ENCODE assay signal across 21 cellular contexts in genomic region chr22:43079742-43080141, GRCh38. TPM values are rescaled to one million over a fixed set of nuclear protein-coding genes. Genes with fewer than 3 reads are reported as not detected.
DNase-seq lines count a peak whose midpoint lies in the region; ATAC-seq, FAIRE-seq and TF ChIP-seq lines count a peak whose summit lies in the region.
"Had no signal": no experiment of that assay in that cellular context is flagged by ENCODE, and none has a peak within 500 bp of the region (broad histone marks: within the 10 kb centered on the region; RNA-seq: fewer than 3 reads in every experiment).

No MANE protein-coding gene starts in this region.

- H3K9me3 Mint-ChIP-seq in effector memory CD8-positive, alpha-beta T cell: no peaks in the 10 kb centered on the region
- H3K9me3 Mint-ChIP-seq in neural crest cell (no peaks in the 10 kb centered on the region), MCF 10A (ENCODE audit: unreplicated experiment) (no peaks in the 10 kb centered on the region)
- H3K9me3 Mint-ChIP-seq: CD14-positive monocyte; CD4-positive, alpha-beta memory T cell; IgD-negative memory B cell had no signal

- intact Hi-C loops in HepG2 (cut with micrococcal nuclease; ENCODE audit: unreplicated experiment) (no loop called here), right lobe of liver (cut with DNase I) (no loop called here), MCF 10A (cut with micrococcal nuclease) (no loop called here)

- ATAC-seq in HepG2 (no peak), right lobe of liver (no peak)
- no peak for ATAC-seq in effector memory CD8-positive, alpha-beta T cell (replicated peaks)

- H3K27me3 Mint-ChIP-seq in effector memory CD8-positive, alpha-beta T cell: no peaks in the 10 kb centered on the region
- no peaks in the 10 kb centered on the region for H3K27me3 Mint-ChIP-seq in neural crest cell (ENCODE audit: low read depth)
- no peaks in the 10 kb centered on the region for H3K27me3 Mint-ChIP-seq in MCF 10A (ENCODE audit: insufficient read depth, unreplicated experiment)
- H3K27me3 Mint-ChIP-seq: CD4-positive, alpha-beta memory T cell; IgD-negative memory B cell had no signal

- DNase-seq in HepG2 (ENCODE audit: low spot score): no peak
- no peak for DNase-seq in right lobe of liver
- no peak for DNase-seq in effector memory CD8-positive, alpha-beta T cell
- no peak for DNase-seq in neural crest cell (ENCODE audit: low read depth, low spot score)
- no peak for DNase-seq in MCF 10A (ENCODE audit: unreplicated experiment)
- DNase-seq in SJCRH30: no peak
- no peak for DNase-seq in activated naive CD4-positive, alpha-beta T cell (lab: John Stamatoyannopoulos, UW)
- DNase-seq: 8988T; CD4-positive, alpha-beta memory T cell; DMS153; DMS79; GDM1; GOT3 had no signal

- TF ChIP-seq POLR2A in HepG2 (IDR thresholded peaks at IDR 0.05; ENCODE audit: insufficient read depth in 1 of 2, low read depth in 2 of 2, low read length in 2 of 2) (no peak), right lobe of liver (IDR thresholded peaks at IDR 0.05) (no peak)

- TF ChIP-seq CTCF in HepG2 (CRISPR knock-in tag; IDR thresholded peaks at IDR 0.05): no peak
- TF ChIP-seq CTCF in right lobe of liver (IDR thresholded peaks at IDR 0.05): no peak
- TF ChIP-seq CTCF in neural crest cell (conservative IDR thresholded peaks at IDR 0.05): no peak
- TF ChIP-seq CTCF in MCF 10A (IDR thresholded peaks at IDR 0.05; ENCODE audit: unreplicated experiment): no peak

- POLR2A ChIA-PET in HepG2 (lab: Yijun Ruan, JAX): no interaction called here
- POLR2A ChIA-PET in MCF 10A (lab: Yijun Ruan, JAX): interaction anchor here (1.7 to 2.7 kb wide), 2 partner anchors 9 to 64 kb away, joined by 5 to 21 read pairs; partner anchors contain the start of gene PACSIN2

- H3K4me1 ChIP-seq in HepG2 (ENCODE audit: insufficient read depth, low read length) (peaks cover 44% of the 10 kb centered on the region), right lobe of liver (no peaks in the 10 kb centered on the region), SJCRH30 (no peaks in the 10 kb centered on the region)
- H3K4me1 ChIP-seq: BLaER1 had no signal

- H3K27ac Mint-ChIP-seq in effector memory CD8-positive, alpha-beta T cell: peak overlapping the region; percentile 46 to 59
- H3K27ac Mint-ChIP-seq in neural crest cell (ENCODE audit: unreplicated experiment) (peak overlapping the region; percentile 39), MCF 10A (ENCODE audit: low read depth, unreplicated experiment) (no peak overlapping the region)
- H3K27ac Mint-ChIP-seq: CD14-positive monocyte, IgD-negative memory B cell had no signal

- no peak for FAIRE-seq in HepG2 (lab: Jason Lieb, UNC)
- FAIRE-seq: GM12892, GM18507, HTR-8/SVneo had no signal

- CTCF ChIA-PET in HepG2 (lab: Yijun Ruan, JAX; ENCODE audit: low intra/inter-chr PET ratio, low total read pairs): no interaction called here
- CTCF ChIA-PET in MCF 10A (lab: Yijun Ruan, JAX): no interaction called here

- no peaks in the 10 kb centered on the region for H3K79me2 ChIP-seq in HepG2 (ENCODE audit: insufficient read depth, low read length)

- H3K4me3 ChIP-seq in HepG2 (replicated peaks in 1 of 3; ENCODE audit: insufficient read depth in 1 of 3, low read depth in 2 of 3, low read length in 3 of 3) (no peak overlapping the region), right lobe of liver (no peak overlapping the region), SJCRH30 (no peak overlapping the region)
- H3K4me3 ChIP-seq: BLaER1 had no signal

- TF ChIP-seq EP300 in HepG2 (IDR thresholded peaks at IDR 0.05; ENCODE audit: low read depth in 2 of 2, low read length in 2 of 2) (no peak), HepG2 (CRISPR knock-in tag; IDR thresholded peaks at IDR 0.05; ENCODE audit: borderline replicate concordance) (no peak)

- peaks cover 12 to 19% of the 10 kb centered on the region in 2 donors for H3K4me1 Mint-ChIP-seq in effector memory CD8-positive, alpha-beta T cell (ENCODE audit: low read depth in 2 of 2)
- H3K4me1 Mint-ChIP-seq in neural crest cell (no peaks in the 10 kb centered on the region), MCF 10A (ENCODE audit: insufficient read depth, unreplicated experiment) (peaks cover 7% of the 10 kb centered on the region)
- H3K4me1 Mint-ChIP-seq: CD4-positive, alpha-beta memory T cell had no signal

- in situ Hi-C loops in HepG2 (cut with HindIII; ENCODE audit: extremely low pct_ligation_motif_present, low pct_unique_long_range_greater_than_20kb): no loop called here

- H3K36me3 Mint-ChIP-seq in effector memory CD8-positive, alpha-beta T cell (ENCODE audit: insufficient read depth): peaks cover 10% of the 10 kb centered on the region
- H3K36me3 Mint-ChIP-seq in neural crest cell (ENCODE audit: low read depth) (no peaks in the 10 kb centered on the region), MCF 10A (ENCODE audit: insufficient read depth, unreplicated experiment) (peaks cover 4% of the 10 kb centered on the region)

- 46% methylated on average over 14 of the region's 14 CpGs for WGBS in HepG2 (ENCODE audit: low lambda C conversion rate)
- WGBS in right lobe of liver (ENCODE audit: insufficient coverage, low coverage, low lambda C conversion rate, missing lambda C conversion rate): 82% methylated on average over 8 of the region's 14 CpGs

- H2AFZ ChIP-seq in HepG2 (ENCODE audit: low read length): no peak overlapping the region

- H3K36me3 ChIP-seq in HepG2 (replicated peaks in 1 of 2; ENCODE audit: control insufficient read depth in 1 of 2, insufficient read depth in 2 of 2, low read length in 2 of 2) (no peaks in the 10 kb centered on the region), right lobe of liver (no peaks in the 10 kb centered on the region), SJCRH30 (no peaks in the 10 kb centered on the region)

- H4K20me1 ChIP-seq in HepG2 (ENCODE audit: insufficient read depth, low read length): no peaks in the 10 kb centered on the region
- H4K20me1 ChIP-seq: BLaER1 had no signal

- TF ChIP-seq RAD21 in HepG2 (CRISPR knock-in tag; IDR thresholded peaks at IDR 0.05): no peak

- H3K27ac ChIP-seq in HepG2 (ENCODE audit: extremely low read length, insufficient read depth, low read length) (no peak overlapping the region), right lobe of liver (no peak overlapping the region), SJCRH30 (no peak overlapping the region)
- H3K27ac ChIP-seq: BLaER1, HL-60 had no signal

- H3K9me3 ChIP-seq in HepG2 (ENCODE audit: low read length) (no peaks in the 10 kb centered on the region), right lobe of liver (no peaks in the 10 kb centered on the region), SJCRH30 (replicated peaks) (no peaks in the 10 kb centered on the region)
- H3K9me3 ChIP-seq: BLaER1 had no signal

- no TSS peak for BruUV-seq in HepG2 (replicated peaks; lab: Mats Ljungman, UMichigan)
- BruUV-seq in MCF 10A (replicated peaks; lab: Mats Ljungman, UMichigan): no TSS peak

- H3K4me3 Mint-ChIP-seq in effector memory CD8-positive, alpha-beta T cell: no peak overlapping the region
- H3K4me3 Mint-ChIP-seq in neural crest cell (no peak overlapping the region), MCF 10A (ENCODE audit: unreplicated experiment) (no peak overlapping the region)
- H3K4me3 Mint-ChIP-seq: CD14-positive monocyte had no signal

- H3K4me2 ChIP-seq in HepG2 (ENCODE audit: low read depth, low read length): no peak overlapping the region
- H3K4me2 ChIP-seq: BLaER1 had no signal

- H3K27me3 ChIP-seq in HepG2 (ENCODE audit: control insufficient read depth in 1 of 2, insufficient read depth in 2 of 2, low read length in 2 of 2) (no peaks in the 10 kb centered on the region), right lobe of liver (no peaks in the 10 kb centered on the region), SJCRH30 (no peaks in the 10 kb centered on the region)
- H3K27me3 ChIP-seq: BLaER1 had no signal

- H3K9ac ChIP-seq in HepG2 (ENCODE audit: insufficient read depth, low read depth, low read length): no peak overlapping the region
- H3K9ac ChIP-seq: BLaER1 had no signal

RNA-seq across cellular contexts. Expression of gene TTLL1, which starts 9.4 kb away (rescaled TPM):
- total RNA-seq in HepG2 (2016; rRNA removed; fragmentation: Illumina TruSeq; extraction: Trizol) (1.6 and 2.0 TPM in 2 replicates), right lobe of liver (1 to 10 TPM in 4 of 6 experiments, under 1 TPM in 2; 0.97 to 2.0 (median 1.3) TPM), neural crest cell (19.1 TPM in 2 replicates), MCF 10A (2022) (3.3 and 3.6 TPM in 2 replicates)
- 0.79 and 1.5 TPM in 2 replicates for total RNA-seq in HepG2 (2016; cell fraction: cytosol; rRNA removed; fragmentation: Illumina TruSeq; extraction: Trizol; ENCODE audit: low read depth)
- total RNA-seq in HepG2 (2016; cell fraction: insoluble cytoplasmic fraction; rRNA removed; fragmentation: Illumina TruSeq; extraction: Trizol): 1.5 and 1.6 TPM in 2 replicates
- total RNA-seq in HepG2 (2016; cell fraction: membrane; rRNA removed; fragmentation: Illumina TruSeq; extraction: Trizol): 1.4 and 1.7 TPM in 2 replicates
- 0.78 and 0.81 TPM in 2 replicates for total RNA-seq in HepG2 (2016; cell fraction: nucleus; rRNA removed; fragmentation: Illumina TruSeq; extraction: Trizol)
- 5.3 and 6.6 TPM in 2 replicates for polyA plus RNA-seq in HepG2 (2011; rRNA removed)
- polyA plus RNA-seq in HepG2 (2011; cell fraction: cytosol; rRNA removed): 5.4 and 5.9 TPM in 2 replicates
- polyA plus RNA-seq in HepG2 (2011; cell fraction: nucleus; rRNA removed): 2.1 and 3.6 TPM in 2 replicates
- 2.3 and 3.4 TPM in 2 replicates for polyA plus RNA-seq in HepG2 (2012)
- 0.96 and 1.6 TPM in 2 replicates for polyA plus RNA-seq in HepG2 (2016; cell fraction: cytosol; fragmentation: Illumina TruSeq; extraction: Trizol; ENCODE audit: low read depth)
- polyA plus RNA-seq in HepG2 (2016; cell fraction: insoluble cytoplasmic fraction; fragmentation: Illumina TruSeq; extraction: Trizol; ENCODE audit: low read depth): 1.8 TPM in 2 replicates
- 1.4 and 2.3 TPM in 2 replicates for polyA plus RNA-seq in HepG2 (2016; cell fraction: membrane; fragmentation: Illumina TruSeq; extraction: Trizol; ENCODE audit: low read depth)
- 1.5 and 1.7 TPM in 2 replicates for polyA plus RNA-seq in HepG2 (2016; cell fraction: nucleus; fragmentation: Illumina TruSeq; extraction: Trizol; ENCODE audit: insufficient read depth, low read depth)
- polyA minus RNA-seq in HepG2 (2011; rRNA and poly(A)+ RNA removed; ENCODE audit: low replicate concordance): 0.98 and 3.3 TPM in 2 replicates
- polyA minus RNA-seq in HepG2 (2011; cell fraction: cytosol; rRNA and poly(A)+ RNA removed): 1.8 and 2.1 TPM in 2 replicates
- 1.1 and 1.2 TPM in 2 replicates for polyA minus RNA-seq in HepG2 (2011; cell fraction: nucleus; rRNA and poly(A)+ RNA removed)
- total RNA-seq in SJCRH30 (2014; rRNA removed; shearing (Covaris generic)): 2.8 and 2.9 TPM in 2 replicates

RNA-seq across cellular contexts. Expression of gene BIK, which starts 30.8 kb away (rescaled TPM):
- total RNA-seq in HepG2 (2016; rRNA removed; fragmentation: Illumina TruSeq; extraction: Trizol) (0.66 and 0.80 TPM in 2 replicates), right lobe of liver (under 1 TPM in 5 of 6 experiments, not detected in 1; 0.22 to 0.42 (median 0.31) TPM), neural crest cell (0.61 and 0.86 TPM in 2 replicates), MCF 10A (2022) (7.3 and 10.0 TPM in 2 replicates)
- total RNA-seq in HepG2 (2016; cell fraction: cytosol; rRNA removed; fragmentation: Illumina TruSeq; extraction: Trizol; ENCODE audit: low read depth): 0.30 and 0.71 TPM in 2 replicates
- total RNA-seq in HepG2 (2016; cell fraction: insoluble cytoplasmic fraction; rRNA removed; fragmentation: Illumina TruSeq; extraction: Trizol): 0.88 and 1.2 TPM in 2 replicates
- total RNA-seq in HepG2 (2016; cell fraction: membrane; rRNA removed; fragmentation: Illumina TruSeq; extraction: Trizol): 0.31 and 0.72 TPM in 2 replicates
- total RNA-seq in HepG2 (2016; cell fraction: nucleus; rRNA removed; fragmentation: Illumina TruSeq; extraction: Trizol): 0.71 TPM in 1 of 2 replicates, not detected in the other
- 0.27 and 0.54 TPM in 2 replicates for polyA plus RNA-seq in HepG2 (2011; rRNA removed)
- polyA plus RNA-seq in HepG2 (2011; cell fraction: cytosol; rRNA removed): 0.69 and 0.76 TPM in 2 replicates
- 0.90 and 1.2 TPM in 2 replicates for polyA plus RNA-seq in HepG2 (2011; cell fraction: nucleus; rRNA removed)
- polyA plus RNA-seq in HepG2 (2012): 0.17 and 0.71 TPM in 2 replicates
- 0.15 and 0.28 TPM in 2 replicates for polyA plus RNA-seq in HepG2 (2016; cell fraction: cytosol; fragmentation: Illumina TruSeq; extraction: Trizol; ENCODE audit: low read depth)
- 0.54 and 0.69 TPM in 2 replicates for polyA plus RNA-seq in HepG2 (2016; cell fraction: insoluble cytoplasmic fraction; fragmentation: Illumina TruSeq; extraction: Trizol; ENCODE audit: low read depth)
- 0.19 TPM in 1 of 2 replicates, not detected in the other for polyA plus RNA-seq in HepG2 (2016; cell fraction: membrane; fragmentation: Illumina TruSeq; extraction: Trizol; ENCODE audit: low read depth)
- 0.53 and 1.3 TPM in 2 replicates for polyA plus RNA-seq in HepG2 (2016; cell fraction: nucleus; fragmentation: Illumina TruSeq; extraction: Trizol; ENCODE audit: insufficient read depth, low read depth)
- 0.58 and 0.82 TPM in 2 replicates for polyA minus RNA-seq in HepG2 (2011; rRNA and poly(A)+ RNA removed; ENCODE audit: low replicate concordance)
- polyA minus RNA-seq in HepG2 (2011; cell fraction: cytosol; rRNA and poly(A)+ RNA removed): not detected in 2 replicates
- polyA minus RNA-seq in HepG2 (2011; cell fraction: nucleus; rRNA and poly(A)+ RNA removed): 0.62 TPM in 1 of 2 replicates, not detected in the other
- 0.14 TPM in 1 of 2 replicates, not detected in the other for total RNA-seq in SJCRH30 (2014; rRNA removed; shearing (Covaris generic))
- polyA plus RNA-seq: AG04450 had no signal
